1 cellular context compared by ENCODE assay signal in genomic region chr6:118808794-118809668, GRCh38.
TF ChIP-seq lines count a peak whose summit lies in the region.

No MANE protein-coding gene starts in this region.

TF ChIP-seq in SK-N-SH, 30 proteins besides CTCF, POLR2A, EP300 and RAD21 (continued from another document):
- no peak for TF ChIP-seq FOSL2 (IDR thresholded peaks at IDR 0.05; ENCODE audit: borderline replicate concordance, low read depth)
- no peak for TF ChIP-seq GABPA (IDR thresholded peaks at IDR 0.05; ENCODE audit: low read depth)
- TF ChIP-seq ZBTB33 (IDR thresholded peaks at IDR 0.05; ENCODE audit: borderline replicate concordance, low read depth) = no peak
- no peak for TF ChIP-seq REST (IDR thresholded peaks at IDR 0.05; ENCODE audit: low read depth, low read length)
- TF ChIP-seq NRF1 (IDR thresholded peaks at IDR 0.05; ENCODE audit: low read depth, low read length) = no peak
- no peak for TF ChIP-seq SMC3 (IDR thresholded peaks at IDR 0.05; ENCODE audit: low read depth, low read length)
- no peak for TF ChIP-seq JUND (IDR thresholded peaks at IDR 0.05)
TF ChIP-seq in SK-N-SH: peak in this region for 0.
